In genomic region chr17:75108193-75108592, GRCh38 we compare ENCODE assay signal across 16 cellular contexts. TPM values are rescaled to one million over a fixed set of nuclear protein-coding genes. Genes with fewer than 3 reads are reported as not detected.
A peak's percentile ranks its signal among the peaks of the same experiment; 100 is the strongest.
DNase-seq lines count a peak whose midpoint lies in the region; ATAC-seq and TF ChIP-seq lines count a peak whose summit lies in the region.
"Had no signal": no experiment of that assay in that cellular context is flagged by ENCODE, and none has a peak within 500 bp of the region (broad histone marks: within the 10 kb centered on the region; RNA-seq: fewer than 3 reads in every experiment).

No MANE protein-coding gene starts in this region.

- intact Hi-C loops in head of caudate nucleus (cut with DNase I), result loop anchor here (5.0 kb wide), 1 partner anchor 41 kb away; no protein-coding TSS in a partner anchor

- H3K9me3 Mint-ChIP-seq in activated naive CD4-positive, alpha-beta T cell treated with anti-CD3 and anti-CD28 coated beads, Interleukin-2, amount 50 U/mL, for 24 hours, result no peaks in the 10 kb centered on the region
- H3K9me3 Mint-ChIP-seq in activated naive CD4-positive, alpha-beta T cell treated with anti-CD3 and anti-CD28 coated beads, Interleukin-2, amount 50 U/mL, for 72 hours, result no peaks in the 10 kb centered on the region
- H3K9me3 Mint-ChIP-seq in WTC11 (no peaks in the 10 kb centered on the region), immature natural killer cell (no peaks in the 10 kb centered on the region)
- H3K9me3 Mint-ChIP-seq in stimulated activated naive CD8-positive, alpha-beta T cell treated with anti-CD3 and anti-CD28 coated beads, Interleukin-15, amount 100 ng/mL, for 72 hours, result no peaks in the 10 kb centered on the region

- H3K36me3 Mint-ChIP-seq in activated naive CD4-positive, alpha-beta T cell treated with anti-CD3 and anti-CD28 coated beads, Interleukin-2, amount 50 U/mL, for 24 hours, result peaks cover 2% of the 10 kb centered on the region
- peaks cover 0 to 11% of the 10 kb centered on the region in 2 donors for H3K36me3 Mint-ChIP-seq in activated naive CD4-positive, alpha-beta T cell treated with anti-CD3 and anti-CD28 coated beads, Interleukin-2, amount 50 U/mL, for 72 hours
- H3K36me3 Mint-ChIP-seq in WTC11 (peaks cover 14% of the 10 kb centered on the region), immature natural killer cell (peaks cover 0 to 8% (median 0%) of the 10 kb centered on the region in 3 donors)

- TF ChIP-seq CTCF in WTC11 (IDR thresholded peaks at IDR 0.05), result no peak

- peaks cover 26% of the 10 kb centered on the region for H3K4me1 Mint-ChIP-seq in activated naive CD4-positive, alpha-beta T cell treated with anti-CD3 and anti-CD28 coated beads, Interleukin-2, amount 50 U/mL, for 24 hours
- H3K4me1 Mint-ChIP-seq in WTC11 (peaks cover 18% of the 10 kb centered on the region), immature natural killer cell (peaks cover 24 to 32% of the 10 kb centered on the region in 2 donors)
- peaks cover 29% of the 10 kb centered on the region for H3K4me1 Mint-ChIP-seq in stimulated activated naive CD8-positive, alpha-beta T cell treated with anti-CD3 and anti-CD28 coated beads, Interleukin-15, amount 100 ng/mL, for 72 hours

- no peaks in the 10 kb centered on the region for H3K27me3 Mint-ChIP-seq in activated naive CD4-positive, alpha-beta T cell treated with anti-CD3 and anti-CD28 coated beads, Interleukin-2, amount 50 U/mL, for 24 hours
- H3K27me3 Mint-ChIP-seq in WTC11 (ENCODE audit: low read depth), result no peaks in the 10 kb centered on the region
- H3K27me3 Mint-ChIP-seq in immature natural killer cell (ENCODE audit: low read depth in 3 of 3), result peaks cover 0 to 2% (median 0%) of the 10 kb centered on the region in 3 donors
- no peaks in the 10 kb centered on the region for H3K27me3 Mint-ChIP-seq in stimulated activated naive CD8-positive, alpha-beta T cell treated with anti-CD3 and anti-CD28 coated beads, Interleukin-15, amount 100 ng/mL, for 72 hours

- DNase-seq in activated naive CD4-positive, alpha-beta T cell treated with anti-CD3 and anti-CD28 coated beads, Interleukin-2, amount 50 U/mL, for 72 hours (ENCODE audit: low spot score in 2 of 2), result no peak
- DNase-seq in WTC11 (ENCODE audit: low spot score) (no peak), immature natural killer cell (no peak), mesenteric fat pad (ENCODE audit: low spot score) (no peak), head of caudate nucleus (no peak)
- DNase-seq in stimulated activated naive CD8-positive, alpha-beta T cell treated with anti-CD3 and anti-CD28 coated beads, Interleukin-15, amount 100 ng/mL, for 72 hours, result no peak
- no peak for DNase-seq in activated CD4-positive, CD25-positive, alpha-beta regulatory T cell treated with anti-CD3 and anti-CD28 coated beads, Interleukin-2, amount 50 U/mL, for 72 hours
- DNase-seq: body of pancreas, kidney, midbrain, NCI-H2171, NCI-H82, spleen, stomach, SW 1271 had no signal

- CTCF ChIA-PET in WTC11 (lab: Charles Lee), result interaction anchor here (0.6 to 3.9 kb wide), 5 partner anchors 25 to 146 kb away, joined by 3 to 14 read pairs (median 5); no protein-coding TSS in a partner anchor

- H3K27ac Mint-ChIP-seq in activated naive CD4-positive, alpha-beta T cell treated with anti-CD3 and anti-CD28 coated beads, Interleukin-2, amount 50 U/mL, for 24 hours, result peak overlapping the region; percentile 76
- no peak overlapping the region for H3K27ac Mint-ChIP-seq in activated naive CD4-positive, alpha-beta T cell treated with anti-CD3 and anti-CD28 coated beads, Interleukin-2, amount 50 U/mL, for 72 hours
- H3K27ac Mint-ChIP-seq in WTC11 (no peak overlapping the region), immature natural killer cell (peak overlapping the region in 3 of 6 donors; percentile 15 to 54 (median 49))
- H3K27ac Mint-ChIP-seq in stimulated activated naive CD8-positive, alpha-beta T cell treated with anti-CD3 and anti-CD28 coated beads, Interleukin-15, amount 100 ng/mL, for 72 hours, result no peak overlapping the region

- ATAC-seq in activated naive CD4-positive, alpha-beta T cell treated with anti-CD3 and anti-CD28 coated beads, Interleukin-2, amount 50 U/mL, for 72 hours, result no peak
- ATAC-seq in WTC11, result no peak
- ATAC-seq in stimulated activated naive CD8-positive, alpha-beta T cell treated with anti-CD3 and anti-CD28 coated beads, Interleukin-15, amount 100 ng/mL, for 72 hours, result no peak
- ATAC-seq: body of pancreas had no signal

- POLR2A ChIA-PET in WTC11 (lab: Charles Lee), result interaction anchor here (1.9 kb wide), 1 partner anchor 24 kb away, joined by 7 read pairs; the partner anchor contains the start of gene NT5C

- H3K4me3 Mint-ChIP-seq in activated naive CD4-positive, alpha-beta T cell treated with anti-CD3 and anti-CD28 coated beads, Interleukin-2, amount 50 U/mL, for 24 hours, result peak overlapping the region; percentile 93
- H3K4me3 Mint-ChIP-seq in WTC11 (peak overlapping the region; percentile 90), immature natural killer cell (peak overlapping the region; percentile 82 to 91 (median 87))
- H3K4me3 Mint-ChIP-seq in stimulated activated naive CD8-positive, alpha-beta T cell treated with anti-CD3 and anti-CD28 coated beads, Interleukin-15, amount 100 ng/mL, for 72 hours, result peak overlapping the region; percentile 3 to 89

TF ChIP-seq in WTC11, 78 proteins besides CTCF, POLR2A, EP300 and RAD21 (continues in another document):
- TF ChIP-seq ZNF281 (CRISPR knock-in tag; IDR thresholded peaks at IDR 0.05) (no peak), SMAD3 (CRISPR knock-in tag; IDR thresholded peaks at IDR 0.05; ENCODE audit: borderline replicate concordance) (no peak), ZNF219 (CRISPR knock-in tag; IDR thresholded peaks at IDR 0.05; ENCODE audit: borderline replicate concordance) (no peak), AR (CRISPR knock-in tag; IDR thresholded peaks at IDR 0.05) (no peak)

RNA-seq across cellular contexts. Expression of gene ARMC7, which starts 1.6 kb away (rescaled TPM):
- 1 to 10 TPM; 7.0 to 9.9 TPM for total RNA-seq in activated naive CD4-positive, alpha-beta T cell treated with anti-CD3 and anti-CD28 coated beads, Interleukin-2, amount 50 U/mL, for 72 hours
- total RNA-seq in WTC11 (2021), result 13.2 to 15.9 TPM (median 14.8 TPM) in 3 replicates
- 1 to 10 TPM in 2 of 3 donors, under 1 TPM in 1; 0.57 to 7.5 (median 3.5) TPM for polyA plus RNA-seq in immature natural killer cell
- total RNA-seq in mesenteric fat pad, result 7.9 TPM

RNA-seq across cellular contexts. Expression of gene SLC16A5, which starts 20.4 kb away (rescaled TPM):
- 10 to 100 TPM in 1 of 2 donors, 1 to 10 TPM in 1; 6.0 to 10.9 TPM for total RNA-seq in activated naive CD4-positive, alpha-beta T cell treated with anti-CD3 and anti-CD28 coated beads, Interleukin-2, amount 50 U/mL, for 72 hours
- total RNA-seq in WTC11 (2021), result 32.4 to 33.5 TPM (median 33.1 TPM) in 3 replicates
- 1 to 10 TPM; 1.5 to 2.1 (median 1.5) TPM for polyA plus RNA-seq in immature natural killer cell
- total RNA-seq in mesenteric fat pad, result 12.3 TPM

RNA-seq across cellular contexts. Expression of gene NT5C, which starts 23.3 kb away (rescaled TPM):
- total RNA-seq in activated naive CD4-positive, alpha-beta T cell treated with anti-CD3 and anti-CD28 coated beads, Interleukin-2, amount 50 U/mL, for 72 hours, result 10 to 100 TPM; 51.7 to 52.8 TPM
- total RNA-seq in WTC11 (2021) (91.0 to 102 TPM (median 96.9 TPM) in 3 replicates), mesenteric fat pad (33.5 TPM)
- polyA plus RNA-seq in immature natural killer cell, result 100 to 1,000 TPM in 1 of 3 donors, 10 to 100 TPM in 2; 80.3 to 111 (median 88.8) TPM

RNA-seq across cellular contexts. Expression of gene JPT1, which starts 46.1 kb away (rescaled TPM):
- total RNA-seq in activated naive CD4-positive, alpha-beta T cell treated with anti-CD3 and anti-CD28 coated beads, Interleukin-2, amount 50 U/mL, for 72 hours, result 100 to 1,000 TPM; 216 to 232 TPM
- 289 to 341 TPM (median 300 TPM) in 3 replicates for total RNA-seq in WTC11 (2021)
- polyA plus RNA-seq in immature natural killer cell, result 100 to 1,000 TPM; 105 to 168 (median 133) TPM
- total RNA-seq in mesenteric fat pad, result 28.6 TPM
